32 cellular contexts compared by ENCODE assay signal in genomic region chrX:41903544-41903943, GRCh38.
"Had no signal": no experiment of that assay in that cellular context is flagged by ENCODE, and none has a peak within 500 bp of the region (broad histone marks: within the 10 kb centered on the region; RNA-seq: fewer than 3 reads in every experiment).

No MANE protein-coding gene starts in this region.

- H3K27ac ChIP-seq: brain microvascular endothelial cell, coronary artery, dorsolateral prefrontal cortex, heart left ventricle had no signal

- H3K27me3 Mint-ChIP-seq: activated CD4-positive, alpha-beta memory T cell treated with anti-CD3 and anti-CD28 coated beads, Interleukin-2, amount 10 ng/mL, durations not matched to agents 7 days and 5 days; activated CD4-positive, alpha-beta T cell treated with anti-CD3 and anti-CD28 coated beads, Interleukin-2, amount 10 ng/mL, durations not matched to agents 7 days and 5 days; activated CD8-positive, alpha-beta memory T cell treated with anti-CD3 and anti-CD28 coated beads, Interleukin-2, amount 10 ng/mL, durations not matched to agents 7 days and 5 days; activated naive CD8-positive, alpha-beta T cell; central memory CD8-positive, alpha-beta T cell; dendritic cell treated with granulocyte-macrophage colony-stimulating factor and Interleukin-4, amounts not matched to agents 40 ng/mL and 50 ng/mL, for 4 days had no signal

- H3K4me3 Mint-ChIP-seq: activated CD4-positive, alpha-beta memory T cell treated with anti-CD3 and anti-CD28 coated beads, Interleukin-2, amount 10 ng/mL, durations not matched to agents 7 days and 5 days; activated CD4-positive, alpha-beta T cell treated with anti-CD3 and anti-CD28 coated beads, Interleukin-2, amount 10 ng/mL, durations not matched to agents 7 days and 5 days; activated CD8-positive, alpha-beta memory T cell treated with anti-CD3 and anti-CD28 coated beads, Interleukin-2, amount 10 ng/mL, durations not matched to agents 7 days and 5 days; activated naive CD4-positive, alpha-beta T cell treated with anti-CD3 and anti-CD28 coated beads for 36 hours; activated naive CD8-positive, alpha-beta T cell; activated T-helper 1 cell treated with anti-CD3 and anti-CD28 coated beads, Interleukin-12 subunit alpha, Interleukin-12 subunit beta, Interleukin-2, Interleukin-4 antibody, amounts not matched to agents 30 ng/mL and 10 ng/mL and 1 ng/mL, durations not matched to agents 14 hours and 24 hours and 36 hours; central memory CD8-positive, alpha-beta T cell; dendritic cell treated with granulocyte-macrophage colony-stimulating factor and Interleukin-4, amounts not matched to agents 40 ng/mL and 50 ng/mL, for 4 days; endodermal cell; T-cell; T-helper 1 cell treated with Interleukin-12 subunit alpha and Interleukin-12 subunit beta and Interleukin-4 antibody, amounts not matched to agents 30 μg/mL and 1 μg/mL, for 36 hours had no signal

- ATAC-seq: activated CD8-positive, alpha-beta memory T cell treated with anti-CD3 and anti-CD28 coated beads, Interleukin-2, amount 10 ng/mL, durations not matched to agents 7 days and 5 days; esophagus mucosa; heart left ventricle; T-cell had no signal

- H3K4me3 ChIP-seq: coronary artery, dorsolateral prefrontal cortex, heart left ventricle had no signal

- FAIRE-seq: frontal cortex had no signal

- H3K36me3 ChIP-seq: brain microvascular endothelial cell, heart left ventricle had no signal

- H3K27ac Mint-ChIP-seq: activated CD4-positive, alpha-beta memory T cell treated with anti-CD3 and anti-CD28 coated beads, Interleukin-2, amount 10 ng/mL, durations not matched to agents 7 days and 5 days; activated CD8-positive, alpha-beta memory T cell treated with anti-CD3 and anti-CD28 coated beads, Interleukin-2, amount 10 ng/mL, durations not matched to agents 7 days and 5 days; activated naive CD4-positive, alpha-beta T cell treated with anti-CD3 and anti-CD28 coated beads for 36 hours; activated naive CD8-positive, alpha-beta T cell; activated T-helper 2 cell treated with anti-CD3 and anti-CD28 coated beads, Interferon-gamma antibody, Interleukin-2, Interleukin-4, amounts not matched to agents 10 μg/mL and 5 μg/mL and 100 μg/mL, durations not matched to agents 14 hours and 24 hours and 36 hours; dendritic cell treated with granulocyte-macrophage colony-stimulating factor and Interleukin-4, amounts not matched to agents 40 ng/mL and 50 ng/mL, for 4 days; endodermal cell; T-cell; T-helper 1 cell treated with Interleukin-12 subunit alpha and Interleukin-12 subunit beta and Interleukin-4 antibody, amounts not matched to agents 30 μg/mL and 1 μg/mL, for 36 hours had no signal

- DNase-seq: activated CD4-positive, alpha-beta memory T cell treated with anti-CD3 and anti-CD28 coated beads, Interleukin-2, amount 10 ng/mL, durations not matched to agents 7 days and 5 days; activated CD4-positive, alpha-beta T cell treated with anti-CD3 and anti-CD28 coated beads for 4 hours; activated CD4-positive, alpha-beta T cell treated with anti-CD3 and anti-CD28 coated beads, Interleukin-2, amount 10 ng/mL, durations not matched to agents 7 days and 5 days; activated CD4-positive, alpha-beta T cell treated with anti-CD3 and anti-CD28 coated beads, Interleukin-2, amount 50 U/mL, for 4 hours; activated CD4-positive, CD25-positive, alpha-beta regulatory T cell; activated CD4-positive, CD25-positive, alpha-beta regulatory T cell treated with anti-CD3 and anti-CD28 coated beads, Interleukin-2, amount 50 U/mL, for 72 hours; activated CD8-positive, alpha-beta memory T cell treated with anti-CD3 and anti-CD28 coated beads, Interleukin-2, amount 10 ng/mL, durations not matched to agents 7 days and 5 days; activated CD8-positive, alpha-beta memory T cell treated with anti-CD3 and anti-CD28 coated beads, Interleukin-2, amount 50 U/mL, for 4 hours; activated effector memory CD4-positive, alpha-beta T cell treated with anti-CD3 and anti-CD28 coated beads, Interleukin-2, amount 50 U/mL, for 16 hours; activated naive CD4-positive, alpha-beta T cell treated with anti-CD3 and anti-CD28 coated beads for 36 hours; activated T-cell treated with anti-CD3 and anti-CD28 coated beads, Interleukin-2, amount 50 U/mL, for 1 hour; activated T-cell treated with anti-CD3 and anti-CD28 coated beads, Interleukin-2, amount 50 U/mL, for 48 hours; amniotic stem cell; anterior cingulate cortex; brain microvascular endothelial cell; dorsolateral prefrontal cortex; effector memory CD4-positive, alpha-beta T cell; endodermal cell; foreskin fibroblast; glutamatergic neuron; heart left ventricle; T-cell; T-helper 9 cell had no signal

- H3K27me3 ChIP-seq: brain microvascular endothelial cell, heart left ventricle had no signal
